ENCODE assay signal across 16 cellular contexts in the genomic region with DNA sequence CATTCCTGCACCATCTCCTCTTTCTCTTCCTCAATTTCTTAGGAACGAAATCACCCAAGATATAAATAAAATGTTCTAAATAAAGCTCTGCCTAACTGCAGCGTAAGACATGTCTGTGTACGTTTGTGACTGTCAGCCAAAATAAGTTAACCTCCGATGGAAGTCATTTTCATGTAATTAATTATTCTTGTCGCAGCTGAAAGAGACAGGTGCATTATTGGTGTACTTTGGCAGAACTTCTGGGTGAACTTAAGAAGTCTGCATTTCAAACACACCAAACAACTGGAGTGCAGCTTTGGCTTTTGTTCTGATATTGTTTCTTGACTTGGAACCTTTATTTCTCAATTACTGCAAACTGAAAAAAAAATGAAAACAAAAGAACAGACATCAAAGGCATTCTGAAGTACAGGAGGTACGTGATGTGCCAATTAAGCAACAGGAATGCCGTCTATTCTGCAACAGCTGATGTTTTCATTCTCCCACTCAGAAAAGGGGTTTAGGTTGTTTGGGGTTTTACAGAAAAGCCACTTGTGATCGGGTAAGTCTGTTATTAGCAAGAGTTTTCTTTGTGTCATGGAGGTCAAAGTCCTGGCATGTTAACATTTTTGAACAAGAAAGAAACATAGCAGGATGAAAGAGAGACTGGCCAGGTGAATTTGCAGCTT.
DNase-seq lines count a peak whose midpoint lies in the region; ATAC-seq and TF ChIP-seq lines count a peak whose summit lies in the region.
"Had no signal": no experiment of that assay in that cellular context is flagged by ENCODE, and none has a peak within 500 bp of the region (broad histone marks: within the 10 kb centered on the region; RNA-seq: fewer than 3 reads in every experiment).

No MANE protein-coding gene starts in this region.

- no peak overlapping the region for H3K9ac ChIP-seq in endocrine pancreas (ENCODE audit: control insufficient read depth, insufficient read depth, low read length)

- POLR2A ChIA-PET in Caco-2 (lab: Charles Lee), result no interaction called here
- POLR2A ChIA-PET in naive thymus-derived CD4-positive, alpha-beta T cell (lab: Charles Lee), result interaction anchor here (0.9 kb wide), 1 partner anchor 10 kb away, joined by 3 read pairs; no protein-coding TSS in a partner anchor
- POLR2A ChIA-PET in WTC11 (lab: Charles Lee), result no interaction called here

- H3K27me3 ChIP-seq in Caco-2 (replicated peaks; ENCODE audit: control insufficient read depth, insufficient read depth, low read length) (no peaks in the 10 kb centered on the region), endocrine pancreas (ENCODE audit: control insufficient read depth, insufficient read depth, low read length) (no peaks in the 10 kb centered on the region)
- H3K27me3 ChIP-seq in naive thymus-derived CD4-positive, alpha-beta T cell (ENCODE audit: control insufficient read depth in 2 of 2, insufficient read depth in 2 of 2, low read length in 2 of 2), result no peaks in the 10 kb centered on the region

- no peak for TF ChIP-seq CTCF in Caco-2 (IDR thresholded peaks at IDR 0.05; ENCODE audit: insufficient read depth in 1 of 2, low read depth in 1 of 2, low read length in 1 of 2, severe bottlenecking in 1 of 2, unreplicated experiment in 1 of 2)
- no peak for TF ChIP-seq CTCF in WTC11 (IDR thresholded peaks at IDR 0.05)

- no peak overlapping the region for H3K27ac ChIP-seq in naive thymus-derived CD4-positive, alpha-beta T cell (ENCODE audit: low read depth, low read length)

- no peak for ATAC-seq in naive thymus-derived CD4-positive, alpha-beta T cell
- ATAC-seq in HG03025 (IDR thresholded peaks at IDR 0.05; ENCODE audit: low FRiP score, unreplicated experiment), result no peak
- no peak for ATAC-seq in WTC11
- ATAC-seq: activated CD8-positive, alpha-beta T cell treated with anti-CD3 and anti-CD28 coated beads for 36 hours; activated T-cell treated with anti-CD3 and anti-CD28 coated beads, Interleukin-2, amount 50 U/mL, for 72 hours; right cardiac atrium had no signal

- H3K36me3 Mint-ChIP-seq in Caco-2 (ENCODE audit: insufficient read depth, unreplicated experiment) (no peaks in the 10 kb centered on the region), WTC11 (no peaks in the 10 kb centered on the region)
- H3K36me3 Mint-ChIP-seq in naive thymus-derived CD4-positive, alpha-beta T cell, result no peaks in the 10 kb centered on the region
- H3K36me3 Mint-ChIP-seq: memory B cell had no signal

- H3K9me3 Mint-ChIP-seq in Caco-2 (ENCODE audit: unreplicated experiment), result no peaks in the 10 kb centered on the region
- no peaks in the 10 kb centered on the region for H3K9me3 Mint-ChIP-seq in naive thymus-derived CD4-positive, alpha-beta T cell
- no peaks in the 10 kb centered on the region for H3K9me3 Mint-ChIP-seq in WTC11
- H3K9me3 Mint-ChIP-seq: activated CD8-positive, alpha-beta T cell treated with anti-CD3 and anti-CD28 coated beads for 36 hours; activated T-cell treated with anti-CD3 and anti-CD28 coated beads, Interleukin-2, amount 50 U/mL, for 72 hours; memory B cell had no signal

- H3K4me3 ChIP-seq in Caco-2 (ENCODE audit: low read depth, low read length), result no peak overlapping the region
- H3K4me3 ChIP-seq in endocrine pancreas (ENCODE audit: control insufficient read depth, insufficient read depth, low read length), result peak overlapping the region; percentile 22
- H3K4me3 ChIP-seq in naive thymus-derived CD4-positive, alpha-beta T cell (ENCODE audit: low read length), result no peak overlapping the region

- peak in 1 of 2 experiments; percentile 43 for DNase-seq in Caco-2
- peak; percentile 14 for DNase-seq in NCI-H69 (lab: John Stamatoyannopoulos, UW)
- peak in 1 of 9 donors; percentile 1 for DNase-seq in naive thymus-derived CD4-positive, alpha-beta T cell
- DNase-seq in NCI-H524 treated with DMSO at 0.1 percent for 48 hours (lab: John Stamatoyannopoulos, UW), result no peak
- DNase-seq in amniotic stem cell (lab: John Stamatoyannopoulos, UW), result no peak
- no peak for DNase-seq in WTC11 (ENCODE audit: low spot score)
- DNase-seq: activated CD8-positive, alpha-beta T cell treated with anti-CD3 and anti-CD28 coated beads for 36 hours; activated T-cell treated with anti-CD3 and anti-CD28 coated beads, Interleukin-2, amount 50 U/mL, for 72 hours; cerebellar nuclear complex; KG1; NCI-H1436 treated with DMSO at 0.1 percent for 48 hours; NCI-H526; right cardiac atrium had no signal

- no TSS peak for BruUV-seq in Caco-2 (replicated peaks; lab: Mats Ljungman, UMichigan)

- CTCF ChIA-PET in Caco-2 (lab: Charles Lee) (no interaction called here), WTC11 (lab: Charles Lee) (interaction anchor here (1.0 kb wide), 1 partner anchor 18 kb away, joined by 6 read pairs; no protein-coding TSS in a partner anchor)
- CTCF ChIA-PET in naive thymus-derived CD4-positive, alpha-beta T cell (lab: Charles Lee), result interaction anchor here (0.6 kb wide), 1 partner anchor 192 kb away, joined by 3 read pairs; no protein-coding TSS in a partner anchor

- H3K4me1 ChIP-seq in Caco-2 (peaks cover 13% of the 10 kb centered on the region), endocrine pancreas (ENCODE audit: control insufficient read depth, insufficient read depth, low read length) (peaks cover 4% of the 10 kb centered on the region)
- peaks cover 0 to 5% of the 10 kb centered on the region in 2 donors for H3K4me1 ChIP-seq in naive thymus-derived CD4-positive, alpha-beta T cell (ENCODE audit: control insufficient read depth in 2 of 2, insufficient read depth in 2 of 2, low read length in 2 of 2)

- H3K9me3 ChIP-seq in Caco-2 (no peaks in the 10 kb centered on the region), endocrine pancreas (ENCODE audit: control insufficient read depth, low read length) (no peaks in the 10 kb centered on the region)
- H3K9me3 ChIP-seq in naive thymus-derived CD4-positive, alpha-beta T cell (ENCODE audit: control insufficient read depth in 2 of 3, low read length in 3 of 3), result no peaks in the 10 kb centered on the region

- H3K4me3 Mint-ChIP-seq in Caco-2 (ENCODE audit: unreplicated experiment) (peak overlapping the region; percentile 33), WTC11 (no peak overlapping the region)
- peak overlapping the region in 6 of 10 donors; percentile 1 to 61 (median 41) for H3K4me3 Mint-ChIP-seq in naive thymus-derived CD4-positive, alpha-beta T cell
- H3K4me3 Mint-ChIP-seq: activated CD8-positive, alpha-beta T cell treated with anti-CD3 and anti-CD28 coated beads for 36 hours; activated T-cell treated with anti-CD3 and anti-CD28 coated beads, Interleukin-2, amount 50 U/mL, for 72 hours; memory B cell had no signal

- no peaks in the 10 kb centered on the region for H3K36me3 ChIP-seq in Caco-2 (ENCODE audit: control insufficient read depth, insufficient read depth, low read length)
- no peaks in the 10 kb centered on the region for H3K36me3 ChIP-seq in endocrine pancreas (ENCODE audit: control insufficient read depth, insufficient read depth, low read length)
- no peaks in the 10 kb centered on the region for H3K36me3 ChIP-seq in naive thymus-derived CD4-positive, alpha-beta T cell (ENCODE audit: control insufficient read depth in 2 of 3, insufficient read depth in 3 of 3, low read length in 3 of 3)

- H3K27me3 Mint-ChIP-seq in Caco-2 (ENCODE audit: insufficient read depth, unreplicated experiment), result no peaks in the 10 kb centered on the region
- peaks cover 9 to 31% (median 15%) of the 10 kb centered on the region in 5 donors for H3K27me3 Mint-ChIP-seq in naive thymus-derived CD4-positive, alpha-beta T cell
- H3K27me3 Mint-ChIP-seq in WTC11 (ENCODE audit: low read depth), result no peaks in the 10 kb centered on the region

- peaks cover 23% of the 10 kb centered on the region for H3K4me1 Mint-ChIP-seq in Caco-2 (ENCODE audit: low read depth, unreplicated experiment)
- peaks cover 0 to 13% (median 10%) of the 10 kb centered on the region in 7 donors for H3K4me1 Mint-ChIP-seq in naive thymus-derived CD4-positive, alpha-beta T cell
- peaks cover 15% of the 10 kb centered on the region for H3K4me1 Mint-ChIP-seq in WTC11
- H3K4me1 Mint-ChIP-seq: memory B cell had no signal

- intact Hi-C loops in Caco-2 (cut with micrococcal nuclease; ENCODE audit: unreplicated experiment), result loop anchor here (1.0 to 5.0 kb wide), 2 partner anchors 44 to 54 kb away; no protein-coding TSS in a partner anchor
- intact Hi-C loops in naive thymus-derived CD4-positive, alpha-beta T cell (cut with micrococcal nuclease), result no loop called here

- H3K27ac Mint-ChIP-seq in Caco-2 (ENCODE audit: unreplicated experiment) (peak overlapping the region; percentile 39), WTC11 (no peak overlapping the region)
- no peak overlapping the region for H3K27ac Mint-ChIP-seq in naive thymus-derived CD4-positive, alpha-beta T cell
- H3K27ac Mint-ChIP-seq: activated CD8-positive, alpha-beta T cell treated with anti-CD3 and anti-CD28 coated beads for 36 hours; activated T-cell treated with anti-CD3 and anti-CD28 coated beads, Interleukin-2, amount 50 U/mL, for 72 hours; memory B cell had no signal

TF ChIP-seq in WTC11, 78 proteins besides CTCF, POLR2A, EP300 and RAD21:
- TF ChIP-seq ZNF219 (CRISPR knock-in tag; IDR thresholded peaks at IDR 0.05; ENCODE audit: borderline replicate concordance), result no peak
- TF ChIP-seq ATF3 (CRISPR knock-in tag; conservative IDR thresholded peaks at IDR 0.05), result no peak
- no peak for TF ChIP-seq ZBTB21 (CRISPR knock-in tag; IDR thresholded peaks at IDR 0.05; ENCODE audit: borderline replicate concordance)
- TF ChIP-seq ZNF396 (CRISPR knock-in tag; IDR thresholded peaks at IDR 0.05; ENCODE audit: borderline replicate concordance), result no peak
- TF ChIP-seq, protein P1, sequence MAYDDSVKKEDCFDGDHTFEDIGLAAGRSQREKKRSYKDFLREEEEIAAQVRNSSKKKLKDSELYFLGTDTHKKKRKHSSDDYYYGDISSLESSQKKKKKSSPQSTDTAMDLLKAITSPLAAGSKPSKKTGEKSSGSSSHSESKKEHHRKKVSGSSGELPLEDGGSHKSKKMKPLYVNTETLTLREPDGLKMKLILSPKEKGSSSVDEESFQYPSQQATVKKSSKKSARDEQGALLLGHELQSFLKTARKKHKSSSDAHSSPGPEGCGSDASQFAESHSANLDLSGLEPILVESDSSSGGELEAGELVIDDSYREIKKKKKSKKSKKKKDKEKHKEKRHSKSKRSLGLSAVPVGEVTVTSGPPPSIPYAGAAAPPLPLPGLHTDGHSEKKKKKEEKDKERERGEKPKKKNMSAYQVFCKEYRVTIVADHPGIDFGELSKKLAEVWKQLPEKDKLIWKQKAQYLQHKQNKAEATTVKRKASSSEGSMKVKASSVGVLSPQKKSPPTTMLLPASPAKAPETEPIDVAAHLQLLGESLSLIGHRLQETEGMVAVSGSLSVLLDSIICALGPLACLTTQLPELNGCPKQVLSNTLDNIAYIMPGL (CRISPR knock-in tag; IDR thresholded peaks at IDR 0.05), result no peak
- TF ChIP-seq FOXJ3 (CRISPR knock-in tag; IDR thresholded peaks at IDR 0.05; ENCODE audit: borderline replicate concordance), result no peak
- no peak for TF ChIP-seq TEAD4 (CRISPR knock-in tag; IDR thresholded peaks at IDR 0.05)
